Comparison of ENCODE assay signal across 9 cellular contexts in genomic region chr22:36325163-36326031, GRCh38.
DNase-seq lines count a peak whose midpoint lies in the region; ATAC-seq, FAIRE-seq and TF ChIP-seq lines count a peak whose summit lies in the region.
"Had no signal": no experiment of that assay in that cellular context is flagged by ENCODE, and none has a peak within 500 bp of the region (broad histone marks: within the 10 kb centered on the region; RNA-seq: fewer than 3 reads in every experiment).

No MANE protein-coding gene starts in this region.

- WGBS in esophagus squamous epithelium, 2 donors = 37 to 38% methylated on average over 18 to 24 of the region's 27 CpGs
- WGBS in pancreas, 2 donors = 84% methylated on average over 27 of the region's 27 CpGs

- H3K27ac Mint-ChIP-seq in activated T-cell treated with anti-CD3 and anti-CD28 coated beads, Interleukin-2, amount 50 U/mL, for 72 hours = no peak overlapping the region

- peak; percentile 75 for FAIRE-seq in pancreas (lab: Jason Lieb, UNC)

- intact Hi-C loops in esophagus squamous epithelium (cut with DNase I) = no loop called here
- intact Hi-C loops in pancreas (cut with DNase I) = no loop called here

- no peak overlapping the region for H3K4me3 ChIP-seq in SJSA1
- peak overlapping the region in 1 of 4 donors; percentile 1 for H3K4me3 ChIP-seq in esophagus squamous epithelium
- H3K4me3 ChIP-seq in pancreas = no peak overlapping the region

- no peaks in the 10 kb centered on the region for H3K27me3 Mint-ChIP-seq in activated T-cell treated with anti-CD3 and anti-CD28 coated beads, Interleukin-2, amount 50 U/mL, for 72 hours (ENCODE audit: low read depth)
- H3K27me3 Mint-ChIP-seq: naive B cell had no signal

- H3K27me3 ChIP-seq in SJSA1 (replicated peaks) = no peaks in the 10 kb centered on the region
- H3K27me3 ChIP-seq in esophagus squamous epithelium = no peaks in the 10 kb centered on the region
- H3K27me3 ChIP-seq in pancreas = no peaks in the 10 kb centered on the region

- H3K36me3 Mint-ChIP-seq in activated T-cell treated with anti-CD3 and anti-CD28 coated beads, Interleukin-2, amount 50 U/mL, for 72 hours (ENCODE audit: insufficient read depth in 2 of 2) = peaks cover 28 to 44% of the 10 kb centered on the region in 2 donors

- H3K4me3 Mint-ChIP-seq in activated T-cell treated with anti-CD3 and anti-CD28 coated beads, Interleukin-2, amount 50 U/mL, for 72 hours = no peak overlapping the region

- DNase-seq in AG09319 (ENCODE audit: extremely low read depth, low read depth) (peak; percentile 88), SJSA1 (ENCODE audit: low read depth in 1 of 2, low spot score in 2 of 2) (peak; percentile 80 to 83), esophagus squamous epithelium (lab: John Stamatoyannopoulos, UW) (no peak), pancreas (no peak), NCI-H187 treated with DMSO at 0.1 percent for 48 hours (lab: John Stamatoyannopoulos, UW) (no peak), NCI-H526 (lab: John Stamatoyannopoulos, UW) (no peak)
- no peak for DNase-seq in activated T-cell treated with anti-CD3 and anti-CD28 coated beads, Interleukin-2, amount 50 U/mL, for 72 hours
- DNase-seq: naive B cell had no signal

- H3K4me1 ChIP-seq in SJSA1 (replicated peaks) = peaks cover 74% of the 10 kb centered on the region
- peaks cover 56 to 100% (median 75%) of the 10 kb centered on the region in 3 donors for H3K4me1 ChIP-seq in esophagus squamous epithelium
- peaks cover 31 to 41% (median 31%) of the 10 kb centered on the region in 3 donors for H3K4me1 ChIP-seq in pancreas

- H3K9me3 ChIP-seq in SJSA1 (replicated peaks) (no peaks in the 10 kb centered on the region), esophagus squamous epithelium (no peaks in the 10 kb centered on the region), pancreas (no peaks in the 10 kb centered on the region)

- peak overlapping the region; percentile 85 for H3K27ac ChIP-seq in SJSA1
- peak overlapping the region; percentile 92 to 100 (median 98) for H3K27ac ChIP-seq in esophagus squamous epithelium
- peak overlapping the region in 2 of 4 donors; percentile 8 to 77 for H3K27ac ChIP-seq in pancreas

- peak in 2 of 4 donors; percentile 49 to 55 for TF ChIP-seq POLR2A in esophagus squamous epithelium (IDR thresholded peaks at IDR 0.05)

- peaks cover 33% of the 10 kb centered on the region for H3K4me1 Mint-ChIP-seq in activated T-cell treated with anti-CD3 and anti-CD28 coated beads, Interleukin-2, amount 50 U/mL, for 72 hours (ENCODE audit: low read depth)

- no peaks in the 10 kb centered on the region for H3K9me3 Mint-ChIP-seq in activated T-cell treated with anti-CD3 and anti-CD28 coated beads, Interleukin-2, amount 50 U/mL, for 72 hours
- H3K9me3 Mint-ChIP-seq: naive B cell had no signal

- no peak for ATAC-seq in pancreas
- no peak for ATAC-seq in HG03457 (IDR thresholded peaks at IDR 0.05; ENCODE audit: unreplicated experiment)
- ATAC-seq in activated T-cell treated with anti-CD3 and anti-CD28 coated beads, Interleukin-2, amount 50 U/mL, for 72 hours (replicated peaks in 1 of 2) = no peak

- H3K36me3 ChIP-seq in SJSA1 (peaks cover 95% of the 10 kb centered on the region), esophagus squamous epithelium (peaks cover 31 to 78% (median 46%) of the 10 kb centered on the region in 3 donors), pancreas (peaks cover 9 to 76% (median 46%) of the 10 kb centered on the region in 3 donors)

- TF ChIP-seq CTCF in AG09319 (IDR thresholded peaks at IDR 0.05; ENCODE audit: low read depth, low read length) (no peak), esophagus squamous epithelium (IDR thresholded peaks at IDR 0.05) (no peak), pancreas (IDR thresholded peaks at IDR 0.05) (no peak)

Comparison
In these comparisons a context has a peak if more than half of its experiments do, and no peak if none do; other contexts are left out.
1. DNase-seq: peak in AG09319 (single experiment) and SJSA1 (2 of 2); none in esophagus squamous epithelium (single experiment), pancreas (0 of 6), NCI-H187 treated with DMSO at 0.1 percent for 48 hours (single experiment), NCI-H526 (0 of 2) and activated T-cell treated with anti-CD3 and anti-CD28 coated beads, Interleukin-2, amount 50 U/mL, for 72 hours (0 of 2).